Comparison of ENCODE assay signal across 21 cellular contexts in genomic region chr1:3237570-3237969, GRCh38.
"Had no signal": no experiment of that assay in that cellular context is flagged by ENCODE, and none has a peak within 500 bp of the region (broad histone marks: within the 10 kb centered on the region; RNA-seq: fewer than 3 reads in every experiment).

No MANE protein-coding gene starts in this region.

- H3K9me3 ChIP-seq: suprapubic skin had no signal

- H3K4me3 Mint-ChIP-seq: activated B cell treated with CpG ODN at 0.5 μM for 24 hours; activated CD4-positive, alpha-beta T cell treated with anti-CD3 and anti-CD28 coated beads for 36 hours; activated naive CD8-positive, alpha-beta T cell treated with anti-CD3 and anti-CD28 coated beads, Interleukin-2, amount 10 ng/mL, durations not matched to agents 7 days and 5 days; activated T-cell treated with anti-CD3 and anti-CD28 coated beads, Interleukin-2, amount 50 U/mL, for 4 hours; immature natural killer cell; nephron; stimulated activated naive CD8-positive, alpha-beta T cell treated with anti-CD3 and anti-CD28 coated beads, Interleukin-15, amount 100 ng/mL, for 72 hours; T-helper 1 cell treated with Interleukin-12 subunit alpha and Interleukin-12 subunit beta and Interleukin-4 antibody, amounts not matched to agents 30 μg/mL and 1 μg/mL, for 36 hours; type B pancreatic cell had no signal

- H3K4me3 ChIP-seq: hepatocyte, suprapubic skin had no signal

- H3K27ac ChIP-seq: epithelial cell of prostate, hepatocyte, parathyroid adenoma, suprapubic skin had no signal

- H3K79me2 ChIP-seq: hepatocyte, parathyroid adenoma had no signal

- DNase-seq: activated B cell treated with CpG ODN at 0.5 μM for 24 hours; activated CD4-positive, alpha-beta T cell treated with anti-CD3 and anti-CD28 coated beads for 36 hours; activated CD4-positive, alpha-beta T cell treated with anti-CD3 and anti-CD28 coated beads, Interleukin-2, amount 50 U/mL, for 4 hours; activated CD8-positive, alpha-beta memory T cell treated with anti-CD3 and anti-CD28 coated beads, Interleukin-2, amount 50 U/mL, for 48 hours; activated naive CD4-positive, alpha-beta T cell treated with Interleukin-2 at 50 U/mL for 16 hours; activated naive CD8-positive, alpha-beta T cell treated with anti-CD3 and anti-CD28 coated beads, Interleukin-2, amount 10 ng/mL, durations not matched to agents 7 days and 5 days; activated T-cell treated with anti-CD3 and anti-CD28 coated beads, Interleukin-2, amount 50 U/mL, for 4 hours; amniotic stem cell; cerebellar nuclear complex; cortex of kidney; immature natural killer cell; mesenchymal stem cell; stimulated activated CD4-positive, alpha-beta T cell treated with anti-CD3 and anti-CD28 coated beads, Interleukin-12 subunit alpha, Interleukin-12 subunit beta, amount 100 ng/mL, for 4 hours; stimulated activated naive CD8-positive, alpha-beta T cell treated with anti-CD3 and anti-CD28 coated beads, Interleukin-15, amount 100 ng/mL, for 72 hours had no signal

- H3K4me1 Mint-ChIP-seq: activated B cell treated with CpG ODN at 0.5 μM for 24 hours; activated CD4-positive, alpha-beta T cell treated with anti-CD3 and anti-CD28 coated beads for 36 hours; activated naive CD8-positive, alpha-beta T cell treated with anti-CD3 and anti-CD28 coated beads, Interleukin-2, amount 10 ng/mL, durations not matched to agents 7 days and 5 days; immature natural killer cell; nephron; stimulated activated naive CD8-positive, alpha-beta T cell treated with anti-CD3 and anti-CD28 coated beads, Interleukin-15, amount 100 ng/mL, for 72 hours had no signal

- H3K4me2 ChIP-seq: hepatocyte had no signal

- H3K27me3 ChIP-seq: hepatocyte had no signal

- H3K9me3 Mint-ChIP-seq: activated B cell treated with CpG ODN at 0.5 μM for 24 hours; activated naive CD8-positive, alpha-beta T cell treated with anti-CD3 and anti-CD28 coated beads, Interleukin-2, amount 10 ng/mL, durations not matched to agents 7 days and 5 days; activated T-cell treated with anti-CD3 and anti-CD28 coated beads, Interleukin-2, amount 50 U/mL, for 4 hours; immature natural killer cell; nephron; stimulated activated naive CD8-positive, alpha-beta T cell treated with anti-CD3 and anti-CD28 coated beads, Interleukin-15, amount 100 ng/mL, for 72 hours; T-helper 1 cell treated with Interleukin-12 subunit alpha and Interleukin-12 subunit beta and Interleukin-4 antibody, amounts not matched to agents 30 μg/mL and 1 μg/mL, for 36 hours; type B pancreatic cell had no signal

- H3K27me3 Mint-ChIP-seq: activated B cell treated with CpG ODN at 0.5 μM for 24 hours; activated CD4-positive, alpha-beta T cell treated with anti-CD3 and anti-CD28 coated beads for 36 hours; activated naive CD8-positive, alpha-beta T cell treated with anti-CD3 and anti-CD28 coated beads, Interleukin-2, amount 10 ng/mL, durations not matched to agents 7 days and 5 days; stimulated activated naive CD8-positive, alpha-beta T cell treated with anti-CD3 and anti-CD28 coated beads, Interleukin-15, amount 100 ng/mL, for 72 hours had no signal

- ATAC-seq: activated CD4-positive, alpha-beta T cell treated with anti-CD3 and anti-CD28 coated beads for 36 hours; activated T-cell treated with anti-CD3 and anti-CD28 coated beads, Interleukin-2, amount 50 U/mL, for 4 hours; stimulated activated naive CD8-positive, alpha-beta T cell treated with anti-CD3 and anti-CD28 coated beads, Interleukin-15, amount 100 ng/mL, for 72 hours had no signal

- H3K9ac ChIP-seq: parathyroid adenoma had no signal

- H3K4me1 ChIP-seq: parathyroid adenoma, suprapubic skin had no signal

- H3K36me3 ChIP-seq: suprapubic skin had no signal

- H3K27ac Mint-ChIP-seq: activated B cell treated with CpG ODN at 0.5 μM for 24 hours; activated CD4-positive, alpha-beta T cell treated with anti-CD3 and anti-CD28 coated beads for 36 hours; activated naive CD8-positive, alpha-beta T cell treated with anti-CD3 and anti-CD28 coated beads, Interleukin-2, amount 10 ng/mL, durations not matched to agents 7 days and 5 days; immature natural killer cell; nephron; stimulated activated naive CD8-positive, alpha-beta T cell treated with anti-CD3 and anti-CD28 coated beads, Interleukin-15, amount 100 ng/mL, for 72 hours; T-helper 1 cell treated with Interleukin-12 subunit alpha and Interleukin-12 subunit beta and Interleukin-4 antibody, amounts not matched to agents 30 μg/mL and 1 μg/mL, for 36 hours; type B pancreatic cell had no signal

- H2AFZ ChIP-seq: hepatocyte, parathyroid adenoma had no signal

- H3K36me3 Mint-ChIP-seq: activated naive CD8-positive, alpha-beta T cell treated with anti-CD3 and anti-CD28 coated beads, Interleukin-2, amount 10 ng/mL, durations not matched to agents 7 days and 5 days; immature natural killer cell; type B pancreatic cell had no signal
